In the genomic region with DNA sequence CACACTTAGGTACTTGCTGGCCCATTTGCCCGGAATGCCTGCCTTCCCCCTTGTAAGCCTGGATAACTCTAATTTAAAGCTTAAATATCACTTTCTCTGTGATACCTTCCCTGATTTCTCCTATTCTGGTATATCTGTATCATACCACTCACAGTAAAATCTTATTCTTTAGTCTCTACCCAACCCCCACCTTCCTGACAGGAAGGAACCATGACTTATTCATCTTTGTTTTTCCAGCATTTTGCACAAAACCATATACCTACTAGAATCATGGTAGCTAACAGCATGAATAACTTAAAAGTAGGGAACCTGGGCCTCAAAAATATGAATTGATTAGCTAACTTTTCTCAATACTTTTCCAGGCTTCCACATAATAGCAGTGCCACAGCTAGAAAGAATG, we compare ENCODE assay signal across 1 cellular context.
TF ChIP-seq lines count a peak whose summit lies in the region.

No MANE protein-coding gene starts in this region.

TF ChIP-seq in SK-N-SH, 30 proteins besides CTCF, POLR2A, EP300 and RAD21 (continued from another document):
- TF ChIP-seq, protein P1, sequence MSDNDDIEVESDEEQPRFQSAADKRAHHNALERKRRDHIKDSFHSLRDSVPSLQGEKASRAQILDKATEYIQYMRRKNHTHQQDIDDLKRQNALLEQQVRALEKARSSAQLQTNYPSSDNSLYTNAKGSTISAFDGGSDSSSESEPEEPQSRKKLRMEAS (IDR thresholded peaks at IDR 0.05; ENCODE audit: low read depth) = no peak
- TF ChIP-seq YY1 (IDR thresholded peaks at IDR 0.05; ENCODE audit: low read depth) = no peak
- no peak for TF ChIP-seq POLR2AphosphoS5 (IDR thresholded peaks at IDR 0.05; ENCODE audit: low read depth, low read length)
- TF ChIP-seq, protein P2, sequence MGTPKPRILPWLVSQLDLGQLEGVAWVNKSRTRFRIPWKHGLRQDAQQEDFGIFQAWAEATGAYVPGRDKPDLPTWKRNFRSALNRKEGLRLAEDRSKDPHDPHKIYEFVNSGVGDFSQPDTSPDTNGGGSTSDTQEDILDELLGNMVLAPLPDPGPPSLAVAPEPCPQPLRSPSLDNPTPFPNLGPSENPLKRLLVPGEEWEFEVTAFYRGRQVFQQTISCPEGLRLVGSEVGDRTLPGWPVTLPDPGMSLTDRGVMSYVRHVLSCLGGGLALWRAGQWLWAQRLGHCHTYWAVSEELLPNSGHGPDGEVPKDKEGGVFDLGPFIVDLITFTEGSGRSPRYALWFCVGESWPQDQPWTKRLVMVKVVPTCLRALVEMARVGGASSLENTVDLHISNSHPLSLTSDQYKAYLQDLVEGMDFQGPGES (IDR thresholded peaks at IDR 0.05; ENCODE audit: low read depth, low read length) = no peak
- TF ChIP-seq, protein P3, sequence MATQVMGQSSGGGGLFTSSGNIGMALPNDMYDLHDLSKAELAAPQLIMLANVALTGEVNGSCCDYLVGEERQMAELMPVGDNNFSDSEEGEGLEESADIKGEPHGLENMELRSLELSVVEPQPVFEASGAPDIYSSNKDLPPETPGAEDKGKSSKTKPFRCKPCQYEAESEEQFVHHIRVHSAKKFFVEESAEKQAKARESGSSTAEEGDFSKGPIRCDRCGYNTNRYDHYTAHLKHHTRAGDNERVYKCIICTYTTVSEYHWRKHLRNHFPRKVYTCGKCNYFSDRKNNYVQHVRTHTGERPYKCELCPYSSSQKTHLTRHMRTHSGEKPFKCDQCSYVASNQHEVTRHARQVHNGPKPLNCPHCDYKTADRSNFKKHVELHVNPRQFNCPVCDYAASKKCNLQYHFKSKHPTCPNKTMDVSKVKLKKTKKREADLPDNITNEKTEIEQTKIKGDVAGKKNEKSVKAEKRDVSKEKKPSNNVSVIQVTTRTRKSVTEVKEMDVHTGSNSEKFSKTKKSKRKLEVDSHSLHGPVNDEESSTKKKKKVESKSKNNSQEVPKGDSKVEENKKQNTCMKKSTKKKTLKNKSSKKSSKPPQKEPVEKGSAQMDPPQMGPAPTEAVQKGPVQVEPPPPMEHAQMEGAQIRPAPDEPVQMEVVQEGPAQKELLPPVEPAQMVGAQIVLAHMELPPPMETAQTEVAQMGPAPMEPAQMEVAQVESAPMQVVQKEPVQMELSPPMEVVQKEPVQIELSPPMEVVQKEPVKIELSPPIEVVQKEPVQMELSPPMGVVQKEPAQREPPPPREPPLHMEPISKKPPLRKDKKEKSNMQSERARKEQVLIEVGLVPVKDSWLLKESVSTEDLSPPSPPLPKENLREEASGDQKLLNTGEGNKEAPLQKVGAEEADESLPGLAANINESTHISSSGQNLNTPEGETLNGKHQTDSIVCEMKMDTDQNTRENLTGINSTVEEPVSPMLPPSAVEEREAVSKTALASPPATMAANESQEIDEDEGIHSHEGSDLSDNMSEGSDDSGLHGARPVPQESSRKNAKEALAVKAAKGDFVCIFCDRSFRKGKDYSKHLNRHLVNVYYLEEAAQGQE (IDR thresholded peaks at IDR 0.05; ENCODE audit: low read depth, low read length) = no peak
- TF ChIP-seq FOXJ3 (CRISPR knock-in tag; IDR thresholded peaks at IDR 0.05) = no peak
- no peak for TF ChIP-seq ELF1 (IDR thresholded peaks at IDR 0.05)
- TF ChIP-seq NRF1 (IDR thresholded peaks at IDR 0.05; ENCODE audit: low read depth, low read length) = no peak
- no peak for TF ChIP-seq JUND (IDR thresholded peaks at IDR 0.05)
- TF ChIP-seq FOSL2 (IDR thresholded peaks at IDR 0.05; ENCODE audit: borderline replicate concordance, low read depth) = no peak
- TF ChIP-seq NFIC (IDR thresholded peaks at IDR 0.05; ENCODE audit: borderline replicate concordance) = no peak
- TF ChIP-seq EZH2phosphoT487 (IDR thresholded peaks at IDR 0.05; ENCODE audit: borderline replicate concordance, low read depth) = no peak
